Comparison of ENCODE assay signal across 9 cellular contexts in the genomic region with DNA sequence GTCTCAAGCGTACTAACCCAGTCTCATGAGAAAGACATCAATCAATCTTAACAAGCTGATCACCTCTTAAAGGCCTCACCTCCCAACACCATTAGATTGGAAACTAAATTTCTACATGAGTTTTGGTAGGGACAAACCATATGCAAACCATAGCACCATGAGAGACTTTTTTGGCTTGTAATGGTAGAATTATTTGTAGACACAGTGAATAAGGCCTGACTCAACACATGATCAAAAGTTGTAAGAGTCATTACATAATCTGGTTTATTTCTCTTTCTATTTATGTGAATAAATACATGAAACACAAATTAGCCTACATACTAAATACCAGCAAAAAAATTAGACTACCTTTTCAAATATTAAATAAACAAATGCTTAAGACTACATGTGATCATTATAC.
"Had no signal": no experiment of that assay in that cellular context is flagged by ENCODE, and none has a peak within 500 bp of the region (broad histone marks: within the 10 kb centered on the region; RNA-seq: fewer than 3 reads in every experiment).

No MANE protein-coding gene starts in this region.

- H3K27ac ChIP-seq: GM23248 had no signal

- H3K4me1 ChIP-seq: HAP-1 had no signal

- ATAC-seq: GM23338, HCT116 had no signal

- H3K9me3 ChIP-seq: HAP-1 had no signal

- H3K4me3 ChIP-seq: GM23248, GM23338, HAP-1 had no signal

- H3K4me2 ChIP-seq: GM23338 had no signal

- H3K36me3 ChIP-seq: HAP-1 had no signal

- H3K9me3 Mint-ChIP-seq: GM23338, H9 had no signal

- DNase-seq: GM23248, GOT3, H7, H9, HCEC 1CT, HFFc6 had no signal

- H3K9ac ChIP-seq: GM23248 had no signal

- H3K4me1 Mint-ChIP-seq: GM23338, H9 had no signal

- H2AFZ ChIP-seq: GM23248, GM23338 had no signal

- H3K27ac Mint-ChIP-seq: GM23338, H9, HFFc6 had no signal

- H3K4me3 Mint-ChIP-seq: GM23338, H9, HFFc6 had no signal
